In genomic region chr12:4744709-4745108, GRCh38 we compare ENCODE assay signal across 10 cellular contexts. TPM values are rescaled to one million over a fixed set of nuclear protein-coding genes. Genes with fewer than 3 reads are reported as not detected.
"Had no signal": no experiment of that assay in that cellular context is flagged by ENCODE, and none has a peak within 500 bp of the region (broad histone marks: within the 10 kb centered on the region; RNA-seq: fewer than 3 reads in every experiment).

No MANE protein-coding gene starts in this region.

- FAIRE-seq: HTR-8/SVneo had no signal

- DNase-seq: GM23248, GOT3, H7, HFFc6, Karpas-422, KBM-7 had no signal

- ATAC-seq: HCT116 had no signal

- H3K4me1 ChIP-seq: HAP-1 had no signal

- H3K9me3 ChIP-seq: HAP-1 had no signal

- H3K27ac ChIP-seq: GM23248, KMS-11 had no signal

- H3K36me3 ChIP-seq: HAP-1 had no signal

- H3K4me2 ChIP-seq: KMS-11 had no signal

- H2AFZ ChIP-seq: GM23248 had no signal

- H3K4me3 ChIP-seq: GM23248, HAP-1 had no signal

RNA-seq across cellular contexts. Expression of gene GALNT8, which starts 24.5 kb away (rescaled TPM):
- total RNA-seq: GM23248, HFFc6 had no signal
- polyA plus RNA-seq: GM23248 had no signal
